ENCODE assay signal across 8 cellular contexts in genomic region chr7:140696679-140697446, GRCh38.
A peak's percentile ranks its signal among the peaks of the same experiment; 100 is the strongest.
DNase-seq lines count a peak whose midpoint lies in the region; ATAC-seq lines count a peak whose summit lies in the region.

TSS of gene NDUFB2 (plus strand) at chr7:140696708. CDS start at chr7:140696745, 37 bp downstream.

- ATAC-seq in GM18873 (IDR thresholded peaks at IDR 0.05; ENCODE audit: low FRiP score, unreplicated experiment), result peak; percentile 84
- ATAC-seq in HG03108 (IDR thresholded peaks at IDR 0.05; ENCODE audit: unreplicated experiment), result peak; percentile 84
- peak; percentile 89 to 91 for ATAC-seq in activated CD4-positive, CD25-positive, alpha-beta regulatory T cell treated with anti-CD3 and anti-CD28 coated beads, Interleukin-2, amount 50 U/mL, for 24 hours

- DNase-seq in Ammon's horn (ENCODE audit: low spot score) (peak; percentile 90), NCI-H345 (lab: John Stamatoyannopoulos, UW) (peak; percentile 88), cortex of kidney (lab: John Stamatoyannopoulos, UW) (peak; percentile 79), left kidney (ENCODE audit: low read depth, low spot score) (peak; percentile 96)
- peak; percentile 65 for DNase-seq in stimulated activated CD4-positive, alpha-beta T cell treated with anti-CD3 and anti-CD28 coated beads, Interleukin-2, amount 100 ng/mL, for 4 hours (ENCODE audit: low read depth)

Comparison
In these comparisons a context has a peak if more than half of its experiments do, and no peak if none do; other contexts are left out.
1. Peak in every context shown above with its lines: DNase-seq and ATAC-seq.